ENCODE assay signal across 18 cellular contexts in genomic region chr3:72489916-72490315, GRCh38.
"Had no signal": no experiment of that assay in that cellular context is flagged by ENCODE, and none has a peak within 500 bp of the region (broad histone marks: within the 10 kb centered on the region; RNA-seq: fewer than 3 reads in every experiment).

No MANE protein-coding gene starts in this region.

- DNase-seq: activated CD4-positive, alpha-beta T cell treated with anti-CD3 and anti-CD28 coated beads, Interleukin-2, amount 10 ng/mL, durations not matched to agents 24 days and 14 days; activated CD4-positive, CD25-positive, alpha-beta regulatory T cell; activated CD8-positive, alpha-beta T cell treated with anti-CD3 and anti-CD28 coated beads for 36 hours; activated effector memory CD4-positive, alpha-beta T cell treated with Interleukin-2 at 50 U/mL for 16 hours; activated naive CD4-positive, alpha-beta T cell treated with anti-CD3 and anti-CD28 coated beads, Interleukin-2, amount 10 ng/mL, durations not matched to agents 7 days and 5 days; activated naive CD8-positive, alpha-beta T cell treated with anti-CD3 and anti-CD28 coated beads, Interleukin-2, amount 50 U/mL, for 24 hours; activated T-cell treated with anti-CD3 and anti-CD28 coated beads, Interleukin-2, amount 50 U/mL, for 24 hours; erythroblast; lower lobe of right lung; natural killer cell; spleen had no signal

- H3K36me3 ChIP-seq: lower lobe of right lung, neutrophil, spleen, tibial nerve, vagina had no signal

- H3K27me3 ChIP-seq: neutrophil, spleen, tibial nerve, vagina had no signal

- ATAC-seq: activated CD8-positive, alpha-beta T cell treated with anti-CD3 and anti-CD28 coated beads for 36 hours; activated naive CD8-positive, alpha-beta T cell treated with anti-CD3 and anti-CD28 coated beads, Interleukin-2, amount 50 U/mL, for 24 hours; lower lobe of right lung; natural killer cell had no signal

- H3K27ac ChIP-seq: lower lobe of right lung, neutrophil, parathyroid adenoma, spleen, vagina had no signal

- H3K9me3 Mint-ChIP-seq: natural killer cell had no signal

- H3K9ac ChIP-seq: parathyroid adenoma had no signal

- H3K27ac Mint-ChIP-seq: activated CD4-positive, alpha-beta T cell treated with anti-CD3 and anti-CD28 coated beads, Interleukin-2, amount 10 ng/mL, durations not matched to agents 24 days and 14 days; activated CD8-positive, alpha-beta T cell treated with anti-CD3 and anti-CD28 coated beads for 36 hours; activated naive CD4-positive, alpha-beta T cell treated with anti-CD3 and anti-CD28 coated beads, Interleukin-2, amount 10 ng/mL, durations not matched to agents 7 days and 5 days; activated naive CD8-positive, alpha-beta T cell treated with anti-CD3 and anti-CD28 coated beads, Interleukin-2, amount 50 U/mL, for 24 hours; activated T-cell treated with anti-CD3 and anti-CD28 coated beads, Interleukin-2, amount 50 U/mL, for 24 hours; natural killer cell; stimulated activated naive CD8-positive, alpha-beta T cell treated with anti-CD3 and anti-CD28 coated beads, Interleukin-15, Interleukin-2, amounts not matched to agents 100 ng/mL and 50 ng/mL, for 24 hours; T-helper 2 cell treated with Interferon-gamma antibody and Interleukin-4, amounts not matched to agents 5 μg/mL and 100 μg/mL, for 36 hours had no signal

- H3K9me3 ChIP-seq: lower lobe of right lung, neutrophil, vagina had no signal

- H3K4me3 Mint-ChIP-seq: activated CD4-positive, alpha-beta T cell treated with anti-CD3 and anti-CD28 coated beads, Interleukin-2, amount 10 ng/mL, durations not matched to agents 24 days and 14 days; activated CD8-positive, alpha-beta T cell treated with anti-CD3 and anti-CD28 coated beads for 36 hours; activated naive CD4-positive, alpha-beta T cell treated with anti-CD3 and anti-CD28 coated beads, Interleukin-2, amount 10 ng/mL, durations not matched to agents 7 days and 5 days; activated naive CD8-positive, alpha-beta T cell treated with anti-CD3 and anti-CD28 coated beads, Interleukin-2, amount 50 U/mL, for 24 hours; activated T-cell treated with anti-CD3 and anti-CD28 coated beads, Interleukin-2, amount 50 U/mL, for 24 hours; brain; natural killer cell; stimulated activated naive CD8-positive, alpha-beta T cell treated with anti-CD3 and anti-CD28 coated beads, Interleukin-15, Interleukin-2, amounts not matched to agents 100 ng/mL and 50 ng/mL, for 24 hours; T-helper 2 cell treated with Interferon-gamma antibody and Interleukin-4, amounts not matched to agents 5 μg/mL and 100 μg/mL, for 36 hours had no signal

- H3K4me1 ChIP-seq: parathyroid adenoma had no signal

- H3K27me3 Mint-ChIP-seq: activated CD4-positive, alpha-beta T cell treated with anti-CD3 and anti-CD28 coated beads, Interleukin-2, amount 10 ng/mL, durations not matched to agents 24 days and 14 days; activated CD8-positive, alpha-beta T cell treated with anti-CD3 and anti-CD28 coated beads for 36 hours; activated naive CD4-positive, alpha-beta T cell treated with anti-CD3 and anti-CD28 coated beads, Interleukin-2, amount 10 ng/mL, durations not matched to agents 7 days and 5 days; activated naive CD8-positive, alpha-beta T cell treated with anti-CD3 and anti-CD28 coated beads, Interleukin-2, amount 50 U/mL, for 24 hours; activated T-cell treated with anti-CD3 and anti-CD28 coated beads, Interleukin-2, amount 50 U/mL, for 24 hours; stimulated activated naive CD8-positive, alpha-beta T cell treated with anti-CD3 and anti-CD28 coated beads, Interleukin-15, Interleukin-2, amounts not matched to agents 100 ng/mL and 50 ng/mL, for 24 hours had no signal

- H3K79me2 ChIP-seq: parathyroid adenoma had no signal

- H3K4me3 ChIP-seq: lower lobe of right lung, spleen, tibial nerve, vagina had no signal

- H2AFZ ChIP-seq: parathyroid adenoma had no signal

- H3K36me3 Mint-ChIP-seq: brain, natural killer cell had no signal
